24 cellular contexts compared by ENCODE assay signal in genomic region chr10:48572414-48572813, GRCh38. TPM values are rescaled to one million over a fixed set of nuclear protein-coding genes. Genes with fewer than 3 reads are reported as not detected.
DNase-seq lines count a peak whose midpoint lies in the region; ATAC-seq, FAIRE-seq and TF ChIP-seq lines count a peak whose summit lies in the region.
"Had no signal": no experiment of that assay in that cellular context is flagged by ENCODE, and none has a peak within 500 bp of the region (broad histone marks: within the 10 kb centered on the region; RNA-seq: fewer than 3 reads in every experiment).

No MANE protein-coding gene starts in this region.

- H3K4me3 ChIP-seq in AG10803 (ENCODE audit: low read length) (no peak overlapping the region), IMR-90 (ENCODE audit: insufficient read depth, low read depth, low read length) (no peak overlapping the region), endothelial cell of umbilical vein (replicated peaks in 1 of 3; ENCODE audit: insufficient read depth in 1 of 3, low read depth in 1 of 3, low read length in 3 of 3) (no peak overlapping the region), GM23338 (no peak overlapping the region), mucosa of descending colon (no peak overlapping the region)
- H3K4me3 ChIP-seq: GM12878, right atrium auricular region had no signal

- H4K20me1 ChIP-seq in IMR-90 (ENCODE audit: insufficient read depth, low read length) (no peaks in the 10 kb centered on the region; the same call in 1 of the 2 replicates), endothelial cell of umbilical vein (replicated peaks; ENCODE audit: control insufficient read depth, extremely low read depth, insufficient read depth, low read length) (no peaks in the 10 kb centered on the region), GM23338 (replicated peaks; ENCODE audit: insufficient read depth) (no peaks in the 10 kb centered on the region)

- H4K8ac ChIP-seq in IMR-90 (ENCODE audit: low read depth in 2 of 2, low read length in 2 of 2): no peak overlapping the region

- H3K9me1 ChIP-seq in IMR-90 (ENCODE audit: insufficient read depth, low read length): peaks cover 15% of the 10 kb centered on the region
- no peaks in the 10 kb centered on the region for H3K9me1 ChIP-seq in endothelial cell of umbilical vein (replicated peaks; ENCODE audit: control insufficient read depth, extremely low read depth, insufficient read depth, low read length)

- no peak overlapping the region for H3K23ac ChIP-seq in IMR-90 (ENCODE audit: low read depth, low read length)

- ATAC-seq in IMR-90 (ENCODE audit: low read depth) (peak; percentile 84), GM23338 (no peak), GM21576 (IDR thresholded peaks at IDR 0.05; ENCODE audit: unreplicated experiment) (no peak), mucosa of descending colon (no peak)
- ATAC-seq: activated naive CD4-positive, alpha-beta T cell treated with anti-CD3 and anti-CD28 coated beads, Interleukin-2, amount 50 U/mL, for 72 hours; activated T-cell treated with anti-CD3 and anti-CD28 coated beads, Interleukin-2, amount 50 U/mL, for 72 hours; WTC11 had no signal

- H2AK9ac ChIP-seq in IMR-90 (replicated peaks; ENCODE audit: low read depth, low read length, poor library complexity): no peak overlapping the region

- H2BK120ac ChIP-seq in IMR-90 (ENCODE audit: low read depth, low read length): no peak overlapping the region

- WGBS in IMR-90 (ENCODE audit: extremely low coverage in 2 of 2, insufficient read length in 1 of 2), 2 experiments: no CpG with 5 or more reads among the region's 2 CpGs

- no peak overlapping the region for H3K4me3 Mint-ChIP-seq in neural crest cell
- no peak overlapping the region for H3K4me3 Mint-ChIP-seq in GM23338
- H3K4me3 Mint-ChIP-seq: activated T-cell treated with anti-CD3 and anti-CD28 coated beads, Interleukin-2, amount 50 U/mL, for 72 hours; stimulated activated naive CD8-positive, alpha-beta T cell treated with anti-CD3 and anti-CD28 coated beads, Interleukin-15, Interleukin-2, amounts not matched to agents 100 ng/mL and 50 ng/mL, for 24 hours; type B pancreatic cell; WTC11 had no signal

- no peak overlapping the region for H2BK20ac ChIP-seq in IMR-90 (ENCODE audit: low read depth, low read length)

- H3K27ac ChIP-seq in IMR-90 (ENCODE audit: insufficient read depth, low read length) (no peak overlapping the region), endothelial cell of umbilical vein (ENCODE audit: insufficient read depth, low read depth, low read length) (no peak overlapping the region), GM23338 (ENCODE audit: low read depth) (no peak overlapping the region)
- H3K27ac ChIP-seq: brain microvascular endothelial cell, neutrophil, right atrium auricular region had no signal

- H3K18ac ChIP-seq in IMR-90 (ENCODE audit: low read depth, low read length): no peak overlapping the region

- peaks cover 44% of the 10 kb centered on the region for H3K79me2 ChIP-seq in endothelial cell of umbilical vein (ENCODE audit: control insufficient read depth, insufficient read depth, low read length)
- H3K79me2 ChIP-seq in GM23338 (replicated peaks; ENCODE audit: insufficient read depth): no peaks in the 10 kb centered on the region

- H3K27ac Mint-ChIP-seq in neural crest cell (ENCODE audit: unreplicated experiment): peak overlapping the region; percentile 52
- no peak overlapping the region for H3K27ac Mint-ChIP-seq in GM23338
- H3K27ac Mint-ChIP-seq: activated T-cell treated with anti-CD3 and anti-CD28 coated beads, Interleukin-2, amount 50 U/mL, for 72 hours; stimulated activated naive CD8-positive, alpha-beta T cell treated with anti-CD3 and anti-CD28 coated beads, Interleukin-15, Interleukin-2, amounts not matched to agents 100 ng/mL and 50 ng/mL, for 24 hours; type B pancreatic cell; WTC11 had no signal

- H3K4me2 ChIP-seq in IMR-90 (ENCODE audit: low read depth, low read length) (no peak overlapping the region), endothelial cell of umbilical vein (ENCODE audit: insufficient read depth, low read length) (no peak overlapping the region), GM23338 (no peak overlapping the region)

- H2AFZ ChIP-seq in IMR-90 (replicated peaks; ENCODE audit: low read length, poor library complexity) (no peak overlapping the region), endothelial cell of umbilical vein (ENCODE audit: low read depth, low read length) (no peak overlapping the region), GM23338 (no peak overlapping the region)

- H3K14ac ChIP-seq in IMR-90 (replicated peaks; ENCODE audit: low read depth, low read length): no peak overlapping the region

- H3K79me1 ChIP-seq in IMR-90 (ENCODE audit: low read depth in 1 of 2, low read length in 2 of 2): peaks cover 35 to 91% of the 10 kb centered on the region in 2 experiments; a peak in 3 of 4 replicates

- H3K36me3 ChIP-seq in IMR-90 (ENCODE audit: control insufficient read depth, insufficient read depth, low read length): peaks cover 3% of the 10 kb centered on the region
- H3K36me3 ChIP-seq in endothelial cell of umbilical vein (ENCODE audit: control insufficient read depth in 2 of 2, extremely low read depth in 1 of 2, insufficient read depth in 2 of 2, low read length in 2 of 2): peaks cover 0 to 3% of the 10 kb centered on the region in 2 experiments
- no peaks in the 10 kb centered on the region for H3K36me3 ChIP-seq in GM23338 (ENCODE audit: insufficient read depth)
- H3K36me3 ChIP-seq in mucosa of descending colon (ENCODE audit: low read depth): no peaks in the 10 kb centered on the region
- H3K36me3 ChIP-seq: neutrophil, right atrium auricular region had no signal

- H3K4me1 Mint-ChIP-seq in neural crest cell: no peaks in the 10 kb centered on the region
- H3K4me1 Mint-ChIP-seq in GM23338: no peaks in the 10 kb centered on the region; the same call in 2 of the 3 replicates
- H3K4me1 Mint-ChIP-seq: WTC11 had no signal

- POLR2A ChIA-PET in IMR-90 (lab: Charles Lee; ENCODE audit: unreplicated experiment) (no interaction called here), endothelial cell of umbilical vein (lab: Charles Lee) (no interaction called here)

- H2BK15ac ChIP-seq in IMR-90 (ENCODE audit: low read depth, low read length): no peak overlapping the region

- no peak overlapping the region for H2AK5ac ChIP-seq in IMR-90 (ENCODE audit: low read depth, low read length)

- peak; percentile 34 for DNase-seq in AG10803 (ENCODE audit: low read depth)
- peak; percentile 73 for DNase-seq in IMR-90
- DNase-seq in endothelial cell of umbilical vein (ENCODE audit: low read depth, low spot score): no peak
- DNase-seq in neural crest cell (ENCODE audit: low read depth, low spot score): no peak
- DNase-seq in GM23338 (ENCODE audit: low spot score): no peak
- no peak for DNase-seq in GM12892 (ENCODE audit: insufficient read length)
- DNase-seq in mucosa of descending colon: no peak
- DNase-seq: activated T-cell treated with anti-CD3 and anti-CD28 coated beads, Interleukin-2, amount 50 U/mL, for 72 hours; brain microvascular endothelial cell; effector CD4-positive, alpha-beta T cell; NCI-H1417 treated with DMSO at 0.1 percent for 48 hours; NCI-H2171 treated with DMSO at 0.1 percent for 48 hours; NCI-H774; SIG-M5; T-helper 2 cell had no signal

- H3K27me3 ChIP-seq in IMR-90 (ENCODE audit: control insufficient read depth, insufficient read depth, low read length) (no peaks in the 10 kb centered on the region), endothelial cell of umbilical vein (ENCODE audit: control insufficient read depth in 2 of 2, insufficient read depth in 2 of 2, low read length in 2 of 2) (no peaks in the 10 kb centered on the region), GM23338 (ENCODE audit: insufficient read depth) (no peaks in the 10 kb centered on the region)
- H3K27me3 ChIP-seq: brain microvascular endothelial cell, neutrophil, right atrium auricular region had no signal

- H3K27me3 Mint-ChIP-seq in neural crest cell (ENCODE audit: low read depth): no peaks in the 10 kb centered on the region
- H3K27me3 Mint-ChIP-seq in GM23338 (ENCODE audit: insufficient read depth, low read depth, poor library complexity): peaks cover 3% of the 10 kb centered on the region

- H3K9me3 ChIP-seq in IMR-90 (ENCODE audit: control insufficient read depth, insufficient read depth, low read length) (no peaks in the 10 kb centered on the region), endothelial cell of umbilical vein (replicated peaks; ENCODE audit: control insufficient read depth, insufficient read depth, low read length) (no peaks in the 10 kb centered on the region), mucosa of descending colon (no peaks in the 10 kb centered on the region)
- H3K9me3 ChIP-seq: neutrophil, right atrium auricular region had no signal

- peaks cover 2% of the 10 kb centered on the region; the same call in 1 of the 2 replicates for H3K4me1 ChIP-seq in IMR-90 (ENCODE audit: control insufficient read depth, insufficient read depth, low read length)
- H3K4me1 ChIP-seq in endothelial cell of umbilical vein (ENCODE audit: control insufficient read depth, extremely low read depth, insufficient read depth, low read length): no peaks in the 10 kb centered on the region
- no peaks in the 10 kb centered on the region for H3K4me1 ChIP-seq in GM23338 (ENCODE audit: insufficient read depth)
- H3K4me1 ChIP-seq in mucosa of descending colon (ENCODE audit: low read depth): no peaks in the 10 kb centered on the region
- H3K4me1 ChIP-seq: right atrium auricular region had no signal

- no peak overlapping the region for H3K9ac ChIP-seq in IMR-90 (ENCODE audit: low read depth, low read length)
- no peak overlapping the region for H3K9ac ChIP-seq in endothelial cell of umbilical vein (replicated peaks; ENCODE audit: extremely low read depth, insufficient read depth, low read length)

- no peaks in the 10 kb centered on the region for H3F3A ChIP-seq in GM23338 (replicated peaks; ENCODE audit: low read depth)

- H3K36me3 Mint-ChIP-seq in neural crest cell (ENCODE audit: low read depth) (no peaks in the 10 kb centered on the region), GM23338 (ENCODE audit: low read depth) (no peaks in the 10 kb centered on the region)
- H3K36me3 Mint-ChIP-seq: activated naive CD4-positive, alpha-beta T cell treated with anti-CD3 and anti-CD28 coated beads, Interleukin-2, amount 50 U/mL, for 72 hours; type B pancreatic cell; WTC11 had no signal

- intact Hi-C loops in IMR-90 (cut with micrococcal nuclease) (no loop called here), endothelial cell of umbilical vein (cut with micrococcal nuclease) (loop anchor here (5.0 kb wide), 1 partner anchor 35 kb away; the partner anchor contains the start of gene ARHGAP22), mucosa of descending colon (cut with DNase I, micrococcal nuclease) (no loop called here)

- no peak overlapping the region for H3K56ac ChIP-seq in IMR-90 (ENCODE audit: extremely low read depth, insufficient read depth, low read length)

- no peak overlapping the region for H4K91ac ChIP-seq in IMR-90 (ENCODE audit: insufficient read depth, low read depth, low read length)

- FAIRE-seq in endothelial cell of umbilical vein (lab: Jason Lieb, UNC): peak; percentile 52
- no peak for FAIRE-seq in GM12892 (lab: Jason Lieb, UNC)
- FAIRE-seq: GM12878, HTR-8/SVneo had no signal

- in situ Hi-C loops in IMR-90 (cut with MboI; ENCODE audit: low sequenced_read_pairs): loop anchor here (25.0 kb wide), 1 partner anchor 940 kb away; no protein-coding TSS in a partner anchor

- CTCF ChIA-PET in IMR-90 (lab: Yijun Ruan, JAX) (interaction anchor here (2.4 kb wide), 1 partner anchor 84 kb away, joined by 11 read pairs; no protein-coding TSS in a partner anchor), endothelial cell of umbilical vein (lab: Charles Lee) (interaction anchor here (0.6 to 3.6 kb wide), 4 partner anchors 10 to 84 kb away, joined by 3 to 13 read pairs (median 8); no protein-coding TSS in a partner anchor)

- peaks cover 15% of the 10 kb centered on the region; the same call in 1 of the 2 replicates for H3K9me2 ChIP-seq in GM23338 (ENCODE audit: insufficient read depth)

- no peak for TF ChIP-seq CTCF in AG10803 (conservative IDR thresholded peaks at IDR 0.05; ENCODE audit: low read length)
- no peak for TF ChIP-seq CTCF in IMR-90 (conservative IDR thresholded peaks at IDR 0.05; ENCODE audit: low read depth, low read length)
- no peak for TF ChIP-seq CTCF in endothelial cell of umbilical vein (IDR thresholded peaks at IDR 0.05; ENCODE audit: extremely low read depth in 1 of 2, insufficient read depth in 1 of 2, low read depth in 1 of 2, low read length in 2 of 2)
- TF ChIP-seq CTCF in neural crest cell (conservative IDR thresholded peaks at IDR 0.05): no peak
- TF ChIP-seq CTCF in GM23338 (conservative IDR thresholded peaks at IDR 0.05; ENCODE audit: low read depth in 2 of 2): no peak
- TF ChIP-seq CTCF in mucosa of descending colon (IDR thresholded peaks at IDR 0.05): no peak

- no peak for TF ChIP-seq POLR2A in IMR-90 (IDR thresholded peaks at IDR 0.05; ENCODE audit: low read depth, low read length)
- TF ChIP-seq POLR2A in endothelial cell of umbilical vein (IDR thresholded peaks at IDR 0.05; ENCODE audit: low read depth, low read length): no peak
- TF ChIP-seq POLR2A in GM12892 (IDR thresholded peaks at IDR 0.05; ENCODE audit: low read depth, low read length): no peak

- peak overlapping the region; percentile 50 for H2BK5ac ChIP-seq in IMR-90 (ENCODE audit: low read depth, low read length, poor library complexity, severe bottlenecking)

- H3K9me3 Mint-ChIP-seq in neural crest cell (no peaks in the 10 kb centered on the region), GM23338 (no peaks in the 10 kb centered on the region; the same call in 2 of the 3 replicates)
- H3K9me3 Mint-ChIP-seq: activated naive CD4-positive, alpha-beta T cell treated with anti-CD3 and anti-CD28 coated beads, Interleukin-2, amount 50 U/mL, for 72 hours; activated T-cell treated with anti-CD3 and anti-CD28 coated beads, Interleukin-2, amount 50 U/mL, for 72 hours; stimulated activated naive CD8-positive, alpha-beta T cell treated with anti-CD3 and anti-CD28 coated beads, Interleukin-15, Interleukin-2, amounts not matched to agents 100 ng/mL and 50 ng/mL, for 24 hours; type B pancreatic cell; WTC11 had no signal

- BruUV-seq in IMR-90 (replicated peaks; lab: Mats Ljungman, UMichigan): no TSS peak
- BruUV-seq in endothelial cell of umbilical vein (replicated peaks; lab: Mats Ljungman, UMichigan): no TSS peak

- no peak overlapping the region for H3K4ac ChIP-seq in IMR-90 (ENCODE audit: low read depth, low read length)

- no peak overlapping the region for H4K5ac ChIP-seq in IMR-90 (ENCODE audit: low read depth, low read length)

- no peak for TF ChIP-seq RAD21 in IMR-90 (IDR thresholded peaks at IDR 0.05; ENCODE audit: low read length)

- dilution Hi-C loops in IMR-90 (cut with HindIII; ENCODE audit: low sequenced_read_pairs, unreplicated experiment) (no loop called here), endothelial cell of umbilical vein (cut with MboI; ENCODE audit: extremely low pct_ligation_motif_present, low sequenced_read_pairs) (no loop called here)

RNA-seq across cellular contexts. Expression of gene ARHGAP22, which starts 32.5 kb away (rescaled TPM):
- total RNA-seq in IMR-90 (2012; rRNA removed) (28.3 and 35.3 TPM in 2 replicates), endothelial cell of umbilical vein (48.6 and 50.3 TPM in 2 replicates), neural crest cell (5.2 and 7.5 TPM in 2 replicates), mucosa of descending colon (1 to 10 TPM in 2 of 3 donors, under 1 TPM in 1; 0.93 to 5.9 (median 1.3) TPM)
- polyA plus RNA-seq in IMR-90 (2012; rRNA removed) (30.2 and 34.0 TPM in 2 replicates), endothelial cell of umbilical vein (8.0 and 8.6 TPM in 2 replicates), GM23338 (2016; fragmentation: Nextera tagmentation; extraction: Ambion mirVana) (4.8 and 5.5 TPM in 2 replicates)
- polyA plus RNA-seq in IMR-90 (2012; cell fraction: cytosol; rRNA removed): 18.9 and 22.2 TPM in 2 replicates
- polyA plus RNA-seq in IMR-90 (2012; cell fraction: nucleus; rRNA removed; ENCODE audit: low replicate concordance): 58.0 and 67.0 TPM in 2 replicates
- 10.2 and 10.4 TPM in 2 replicates for polyA plus RNA-seq in endothelial cell of umbilical vein (2011; cell fraction: cytosol; rRNA removed)
- 33.5 and 38.8 TPM in 2 replicates for polyA plus RNA-seq in endothelial cell of umbilical vein (2011; cell fraction: nucleus; rRNA removed)
- polyA plus RNA-seq in endothelial cell of umbilical vein (2012): 56.6 and 69.1 TPM in 2 replicates
- polyA minus RNA-seq in endothelial cell of umbilical vein: 23.0 and 28.5 TPM in 2 replicates
- polyA minus RNA-seq in endothelial cell of umbilical vein (2011; cell fraction: cytosol; rRNA and poly(A)+ RNA removed): not detected
- polyA minus RNA-seq in endothelial cell of umbilical vein (2011; cell fraction: nucleus; rRNA and poly(A)+ RNA removed): 47.4 and 50.7 TPM in 2 replicates
- 10.7 and 11.3 TPM in 2 replicates for total RNA-seq in GM23338 (2014; rRNA removed; shearing (Covaris generic))
- 0.34 TPM for polyA plus RNA-seq in GM12892 (2012; ENCODE audit: missing spikeins)
- total RNA-seq: activated naive CD4-positive, alpha-beta T cell treated with anti-CD3 and anti-CD28 coated beads, Interleukin-2, amount 50 U/mL, for 72 hours; activated T-cell treated with anti-CD3 and anti-CD28 coated beads, Interleukin-2, amount 50 U/mL, for 72 hours had no signal

Comparison
In these comparisons a context has a peak if more than half of its experiments do, and no peak if none do; other contexts are left out.
1. DNase-seq: peak in AG10803 (single experiment) and IMR-90 (single experiment); none in endothelial cell of umbilical vein (single experiment), neural crest cell (single experiment), GM23338 (single experiment), GM12892 (single experiment) and mucosa of descending colon (0 of 3).